Comparison of ENCODE assay signal across 17 cellular contexts in genomic region chr12:32191445-32191844, GRCh38.
DNase-seq lines count a peak whose midpoint lies in the region; ATAC-seq, FAIRE-seq and TF ChIP-seq lines count a peak whose summit lies in the region.
"Had no signal": no experiment of that assay in that cellular context is flagged by ENCODE, and none has a peak within 500 bp of the region (broad histone marks: within the 10 kb centered on the region; RNA-seq: fewer than 3 reads in every experiment).

No MANE protein-coding gene starts in this region.

- H3K9me3 Mint-ChIP-seq in neural progenitor cell = peaks cover 40% of the 10 kb centered on the region
- peaks cover 6% of the 10 kb centered on the region for H3K9me3 Mint-ChIP-seq in CD4-positive, alpha-beta T cell

- H3K79me2 ChIP-seq in neural progenitor cell (ENCODE audit: low read depth) = peaks cover 9% of the 10 kb centered on the region

- H3K27ac ChIP-seq in neural progenitor cell = peak overlapping the region; percentile 88
- H3K27ac ChIP-seq in CD4-positive, alpha-beta T cell (ENCODE audit: low read depth, low read length) = no peak overlapping the region
- H3K27ac ChIP-seq: GM23248 had no signal

- peaks cover 18% of the 10 kb centered on the region for H3K9me3 ChIP-seq in neural progenitor cell (ENCODE audit: low read depth)
- H3K9me3 ChIP-seq in CD4-positive, alpha-beta T cell (ENCODE audit: control insufficient read depth, low read length) = no peaks in the 10 kb centered on the region
- H3K9me3 ChIP-seq: BE2C had no signal

- intact Hi-C loops in CD4-positive, alpha-beta T cell (cut with DNase I, micrococcal nuclease) = no loop called here

- no peak overlapping the region for H3K9ac ChIP-seq in neural progenitor cell
- H3K9ac ChIP-seq: GM23248 had no signal

- H3K36me3 ChIP-seq in neural progenitor cell = peaks cover 11% of the 10 kb centered on the region

- no peaks in the 10 kb centered on the region for H4K20me1 ChIP-seq in neural progenitor cell (ENCODE audit: low read depth)

- H3K4me3 Mint-ChIP-seq in neural progenitor cell = no peak overlapping the region
- no peak overlapping the region for H3K4me3 Mint-ChIP-seq in CD4-positive, alpha-beta T cell
- H3K4me3 Mint-ChIP-seq: CD4-positive, CD25-positive, alpha-beta regulatory T cell had no signal

- CTCF ChIA-PET in CD4-positive, alpha-beta T cell (lab: Charles Lee) = no interaction called here

- H3K4me2 ChIP-seq in neural progenitor cell = peak overlapping the region; percentile 48

- no peak for TF ChIP-seq CTCF in neural progenitor cell (IDR thresholded peaks at IDR 0.05)
- TF ChIP-seq CTCF in CD4-positive, alpha-beta T cell (IDR thresholded peaks at IDR 0.05) = no peak

- peaks cover 34% of the 10 kb centered on the region for H3K36me3 Mint-ChIP-seq in neural progenitor cell
- peaks cover 17% of the 10 kb centered on the region for H3K36me3 Mint-ChIP-seq in CD4-positive, alpha-beta T cell (ENCODE audit: low read depth)

- H3K4me1 ChIP-seq in neural progenitor cell = peaks cover 13% of the 10 kb centered on the region
- H3K4me1 ChIP-seq: BE2C, Caco-2 had no signal

- ATAC-seq in CD4-positive, alpha-beta T cell (ENCODE audit: poor library complexity) = no peak
- ATAC-seq in GM18502 (IDR thresholded peaks at IDR 0.05; ENCODE audit: poor library complexity, unreplicated experiment) = no peak

- no peaks in the 10 kb centered on the region for H3K4me1 Mint-ChIP-seq in neural progenitor cell
- H3K4me1 Mint-ChIP-seq in CD4-positive, alpha-beta T cell (ENCODE audit: low read depth) = no peaks in the 10 kb centered on the region
- H3K4me1 Mint-ChIP-seq: CD4-positive, CD25-positive, alpha-beta regulatory T cell had no signal

- FAIRE-seq in RCC 7860 (lab: Jason Lieb, UNC) (peak; percentile 60), endometrium (lab: Jason Lieb, UNC) (peak; percentile 81)
- FAIRE-seq: H54 had no signal

- H3K27me3 ChIP-seq in neural progenitor cell = no peaks in the 10 kb centered on the region
- H3K27me3 ChIP-seq in CD4-positive, alpha-beta T cell (ENCODE audit: control insufficient read depth, insufficient read depth, low read length) = no peaks in the 10 kb centered on the region
- H3K27me3 ChIP-seq: BE2C had no signal

- no peak overlapping the region for H2AFZ ChIP-seq in neural progenitor cell (replicated peaks)
- H2AFZ ChIP-seq: GM23248 had no signal

- peaks cover 16% of the 10 kb centered on the region for H3F3A ChIP-seq in neural progenitor cell (ENCODE audit: low read depth)

- no peaks in the 10 kb centered on the region for H3K27me3 Mint-ChIP-seq in neural progenitor cell (ENCODE audit: insufficient read depth, low read depth)
- no peaks in the 10 kb centered on the region for H3K27me3 Mint-ChIP-seq in CD4-positive, alpha-beta T cell
- H3K27me3 Mint-ChIP-seq: CD4-positive, CD25-positive, alpha-beta regulatory T cell had no signal

- POLR2A ChIA-PET in CD4-positive, alpha-beta T cell (lab: Charles Lee) = no interaction called here

- H3K4me3 ChIP-seq in neural progenitor cell = peak overlapping the region; percentile 1
- H3K4me3 ChIP-seq: GM23248 had no signal

- DNase-seq in RCC 7860 (ENCODE audit: low spot score) (no peak), neural progenitor cell (ENCODE audit: low spot score) (no peak), NK-92 (lab: John Stamatoyannopoulos, UW; ENCODE audit: unreplicated experiment) (no peak)
- DNase-seq in CD4-positive, alpha-beta T cell = no peak
- DNase-seq: ACHN; BE2C; C1 segment of cervical spinal cord; Caco-2; CD4-positive, CD25-positive, alpha-beta regulatory T cell; DMS153; DMS79; GF-D8; GM23248; HCEC 1CT had no signal

- H3K27ac Mint-ChIP-seq in neural progenitor cell = no peak overlapping the region
- H3K27ac Mint-ChIP-seq in CD4-positive, alpha-beta T cell = no peak overlapping the region
- H3K27ac Mint-ChIP-seq: CD4-positive, CD25-positive, alpha-beta regulatory T cell had no signal
